ENCODE assay signal across 8 cellular contexts in the genomic region with DNA sequence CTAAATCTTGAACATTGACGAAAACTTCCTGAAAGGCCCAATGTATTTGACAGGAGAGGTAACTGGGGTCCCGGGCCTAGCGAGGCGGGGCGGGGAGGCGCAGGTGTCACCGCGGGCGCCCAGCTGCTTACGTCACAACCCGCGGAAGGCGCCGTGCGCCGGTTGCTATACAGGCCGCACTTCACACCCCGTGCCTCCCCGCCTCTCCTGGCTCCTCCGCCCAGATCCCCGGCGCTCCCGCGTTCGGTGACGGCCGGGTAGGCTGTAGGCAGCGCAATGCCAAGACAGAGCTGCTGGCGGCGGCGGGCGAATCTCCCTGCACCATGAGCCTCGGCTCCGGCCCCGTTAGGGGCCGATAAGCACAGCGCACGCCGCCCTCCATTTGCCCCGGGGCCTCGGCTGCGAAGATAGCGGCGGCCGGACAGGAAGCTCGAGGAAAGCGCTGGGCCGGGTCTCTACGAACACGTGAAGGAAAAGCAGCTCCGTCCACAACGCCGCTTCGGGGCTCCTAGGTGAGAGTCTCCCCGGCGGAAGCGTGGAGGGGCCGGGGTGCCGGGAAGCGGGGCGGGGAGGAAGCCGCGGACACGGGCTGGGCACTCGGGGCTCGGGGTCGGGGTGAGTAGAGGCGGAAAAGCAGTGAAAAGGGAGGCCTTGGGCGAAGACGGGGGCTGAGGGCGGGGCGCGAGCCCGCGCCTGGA. TPM values are rescaled to one million over a fixed set of nuclear protein-coding genes. Genes with fewer than 3 reads are reported as not detected.
DNase-seq lines count a peak whose midpoint lies in the region; TF ChIP-seq lines count a peak whose summit lies in the region.

A gene with protein sequence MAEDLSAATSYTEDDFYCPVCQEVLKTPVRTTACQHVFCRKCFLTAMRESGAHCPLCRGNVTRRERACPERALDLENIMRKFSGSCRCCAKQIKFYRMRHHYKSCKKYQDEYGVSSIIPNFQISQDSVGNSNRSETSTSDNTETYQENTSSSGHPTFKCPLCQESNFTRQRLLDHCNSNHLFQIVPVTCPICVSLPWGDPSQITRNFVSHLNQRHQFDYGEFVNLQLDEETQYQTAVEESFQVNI (plus strand): TSS at position 151 of the 698 bp plus-strand sequence. CDS start 903 bp downstream, outside the sequence.

- H3K79me2 ChIP-seq in neural cell (replicated peaks; ENCODE audit: insufficient read depth, low read length) = peaks cover 39% of the 10 kb centered on the region

- peak in 1 of 4 donors; percentile 20 for TF ChIP-seq POLR2A in stomach (IDR thresholded peaks at IDR 0.05)

- intact Hi-C loops in stomach (cut with DNase I; ENCODE audit: low total_unique reads) = loop anchor here (10.0 kb wide), 1 partner anchor 147 kb away; the partner anchor contains the start of gene TRAPPC8

- TF ChIP-seq CTCF in neural cell (IDR thresholded peaks at IDR 0.05; ENCODE audit: poor library complexity, severe bottlenecking) (no peak), stomach (IDR thresholded peaks at IDR 0.05) (no peak)

- H3K27ac ChIP-seq in neural cell (ENCODE audit: low read length) (peak within 1 kb of the TSS; percentile 98), stomach (peak within 1 kb of the TSS; percentile 98 to 100 (median 99))

- H3K36me3 ChIP-seq in H7 (replicated peaks; ENCODE audit: control insufficient read depth, insufficient read depth, low read length) (no peaks in the 10 kb centered on the region; the same call in none of the 2 replicates), neural cell (ENCODE audit: insufficient read depth, low read length) (no peaks in the 10 kb centered on the region), stomach (peaks cover 0 to 9% (median 2%) of the 10 kb centered on the region in 4 donors)

- 0 to 2% (median 1%) methylated on average over 29 to 75 of the region's 75 CpGs for WGBS in stomach, 5 donors

- H3K4me2 ChIP-seq in neural cell (ENCODE audit: low read length) = peak within 1 kb of the TSS; percentile 84

- peak; percentile 81 for DNase-seq in EL
- DNase-seq in H7 = peak; percentile 93
- peak; percentile 77 for DNase-seq in M059J (ENCODE audit: low read depth)
- peak; percentile 81 to 88 for DNase-seq in SHP77 (lab: John Stamatoyannopoulos, UW)
- DNase-seq in activated effector memory CD4-positive, alpha-beta T cell treated with Interleukin-2 at 50 U/mL for 16 hours = peak; percentile 73
- peak; percentile 67 for DNase-seq in fibroblast of the conjunctiva (ENCODE audit: low read depth)
- DNase-seq in stomach = peak; percentile 93

- peak within 1 kb of the TSS; percentile 78 for H3K4me3 ChIP-seq in H7 (ENCODE audit: insufficient read depth, low read depth, low read length)
- peak within 1 kb of the TSS; percentile 95 for H3K4me3 ChIP-seq in neural cell (ENCODE audit: low read length)
- peak within 1 kb of the TSS; percentile 92 to 99 (median 92) for H3K4me3 ChIP-seq in stomach

- no peaks in the 10 kb centered on the region for H3K9me3 ChIP-seq in neural cell (ENCODE audit: low read length)
- no peaks in the 10 kb centered on the region for H3K9me3 ChIP-seq in stomach

- TF ChIP-seq RAD21 in neural cell (conservative IDR thresholded peaks at IDR 0.05) = no peak

- H3K27me3 ChIP-seq in H7 (ENCODE audit: control insufficient read depth, insufficient read depth, low read length) (no peaks in the 10 kb centered on the region), neural cell (ENCODE audit: insufficient read depth, low read depth, low read length) (no peaks in the 10 kb centered on the region), stomach (no peaks in the 10 kb centered on the region)

- H3K9me2 ChIP-seq in neural cell (ENCODE audit: insufficient read depth, low read length) = no peaks in the 10 kb centered on the region

- no peaks in the 10 kb centered on the region for H4K20me1 ChIP-seq in neural cell (ENCODE audit: insufficient read depth)

- peak within 1 kb of the TSS; percentile 98 for H3K9ac ChIP-seq in neural cell (ENCODE audit: low read length)

- peaks cover 5% of the 10 kb centered on the region for H3F3A ChIP-seq in neural cell (ENCODE audit: insufficient read depth, low read length, poor library complexity, severe bottlenecking)

- peak within 1 kb of the TSS; percentile 100 for H2AFZ ChIP-seq in neural cell (ENCODE audit: low read depth, low read length)

- peaks cover 16 to 41% (median 35%) of the 10 kb centered on the region in 4 donors for H3K4me1 ChIP-seq in stomach

- TF ChIP-seq EP300 in neural cell (conservative IDR thresholded peaks at IDR 0.05; ENCODE audit: poor library complexity, severe bottlenecking) (no peak), stomach (IDR thresholded peaks at IDR 0.05) (no peak)

TF ChIP-seq in neural cell, 6 proteins besides CTCF, POLR2A, EP300 and RAD21:
- TF ChIP-seq TAF1 (IDR thresholded peaks at IDR 0.05; ENCODE audit: low read depth) (peak; percentile 68), MXI1 (conservative IDR thresholded peaks at IDR 0.05; ENCODE audit: poor library complexity, severe bottlenecking) (peak; percentile 82), REST (IDR thresholded peaks at IDR 0.05; ENCODE audit: borderline replicate concordance) (peak; percentile 90), POLR2AphosphoS5 (IDR thresholded peaks at IDR 0.05) (peak; percentile 87), SMC3 (conservative IDR thresholded peaks at IDR 0.05; ENCODE audit: poor library complexity) (no peak), EZH2 (IDR thresholded peaks at IDR 0.05; ENCODE audit: borderline replicate concordance, insufficient read depth, low read length, poor library complexity, severe bottlenecking) (no peak)

RNA-seq across cellular contexts. Expression of the gene that starts here (rescaled TPM):
- total RNA-seq in H7 (2014; rRNA removed; shearing (Covaris generic)) = 105 and 130 TPM in 2 replicates
- 78.6 and 86.7 TPM in 2 replicates for total RNA-seq in M059J (2014; rRNA removed; shearing (Covaris generic))
- polyA plus RNA-seq in neural cell = 37.8 and 40.3 TPM in 2 replicates
- polyA minus RNA-seq in neural cell = 53.1 and 57.5 TPM in 2 replicates
- total RNA-seq in stomach = 10 to 100 TPM in 4 of 5 donors, not detected in 1; 11.2 to 42.2 (median 22.1) TPM
- polyA plus RNA-seq in stomach = 10 to 100 TPM in 2 of 3 donors, 1 to 10 TPM in 1; 8.5 to 16.0 (median 12.4) TPM

Comparison
In these comparisons a context has a peak if more than half of its experiments do, and no peak if none do; other contexts are left out.
1. Peak in every context shown above with its lines: DNase-seq, H3K4me3 ChIP-seq and H3K27ac ChIP-seq.